In the genomic region with DNA sequence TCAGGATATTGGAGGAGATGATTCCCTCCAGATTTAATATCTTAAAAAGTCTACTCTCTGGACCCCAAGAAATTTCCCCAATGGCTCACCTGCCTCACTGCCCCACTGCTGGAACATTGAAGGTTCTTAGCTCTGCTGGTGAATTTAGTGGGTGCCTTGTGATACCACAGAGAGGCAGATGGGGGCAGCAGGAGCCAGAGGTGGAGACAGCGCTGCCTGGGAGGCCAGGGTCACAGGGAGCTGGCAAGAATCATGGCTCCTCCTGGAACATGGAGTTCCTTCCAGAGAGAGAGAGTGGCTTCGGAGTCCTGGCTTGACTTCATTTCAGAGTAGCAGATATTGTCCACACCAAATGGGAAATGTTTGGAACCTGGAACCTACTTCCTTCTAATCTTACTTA, we compare ENCODE assay signal across 9 cellular contexts.
DNase-seq lines count a peak whose midpoint lies in the region; ATAC-seq and TF ChIP-seq lines count a peak whose summit lies in the region.
"Had no signal": no experiment of that assay in that cellular context is flagged by ENCODE, and none has a peak within 500 bp of the region (broad histone marks: within the 10 kb centered on the region; RNA-seq: fewer than 3 reads in every experiment).

No MANE protein-coding gene starts in this region.

- POLR2A ChIA-PET in CD4-positive, alpha-beta T cell (lab: Charles Lee): interaction anchor here (1.8 kb wide), 1 partner anchor 112 kb away, joined by 6 read pairs; no protein-coding TSS in a partner anchor

- H3K4me3 Mint-ChIP-seq in CD4-positive, alpha-beta T cell: no peak overlapping the region
- H3K4me3 Mint-ChIP-seq in natural killer cell treated with Interleukin-12 subunit alpha and Interleukin-12 subunit beta and Interleukin-15 and Interleukin-18, amount 100 ng/mL, for 72 hours: no peak overlapping the region

- H3K27ac Mint-ChIP-seq in CD4-positive, alpha-beta T cell: no peak overlapping the region
- no peak overlapping the region for H3K27ac Mint-ChIP-seq in natural killer cell treated with Interleukin-12 subunit alpha and Interleukin-12 subunit beta and Interleukin-15 and Interleukin-18, amount 100 ng/mL, for 72 hours

- no peaks in the 10 kb centered on the region for H3K27me3 ChIP-seq in CD4-positive, alpha-beta T cell (ENCODE audit: control insufficient read depth, insufficient read depth, low read length)
- H3K27me3 ChIP-seq: ovary had no signal

- no peak overlapping the region for H3K27ac ChIP-seq in CD4-positive, alpha-beta T cell (ENCODE audit: low read depth, low read length)
- H3K27ac ChIP-seq: ovary had no signal

- no peaks in the 10 kb centered on the region for H3K9me3 Mint-ChIP-seq in CD4-positive, alpha-beta T cell
- H3K9me3 Mint-ChIP-seq in natural killer cell treated with Interleukin-12 subunit alpha and Interleukin-12 subunit beta and Interleukin-15 and Interleukin-18, amount 100 ng/mL, for 72 hours: no peaks in the 10 kb centered on the region

- H3K36me3 Mint-ChIP-seq in CD4-positive, alpha-beta T cell (ENCODE audit: low read depth): no peaks in the 10 kb centered on the region
- no peaks in the 10 kb centered on the region for H3K36me3 Mint-ChIP-seq in natural killer cell treated with Interleukin-12 subunit alpha and Interleukin-12 subunit beta and Interleukin-15 and Interleukin-18, amount 100 ng/mL, for 72 hours

- peak in 4 of 10 experiments; percentile 2 to 24 (median 12) for DNase-seq in CD4-positive, alpha-beta T cell
- DNase-seq in T-helper 9 cell (peak; percentile 5), ecto neural progenitor cell (ENCODE audit: low spot score) (peak; percentile 63), putamen (ENCODE audit: low spot score) (no peak), NCI-H1436 (lab: John Stamatoyannopoulos, UW) (no peak)
- no peak for DNase-seq in natural killer cell treated with Interleukin-12 subunit alpha and Interleukin-12 subunit beta and Interleukin-15 and Interleukin-18, amount 100 ng/mL, for 72 hours (ENCODE audit: low spot score)

- intact Hi-C loops in CD4-positive, alpha-beta T cell (cut with DNase I, micrococcal nuclease): loop anchor here (5.0 to 10.0 kb wide), 2 partner anchors 111 to 544 kb away; no protein-coding TSS in a partner anchor

- peak; percentile 62 for ATAC-seq in CD4-positive, alpha-beta T cell (ENCODE audit: poor library complexity)
- ATAC-seq in GM18909 (IDR thresholded peaks at IDR 0.05; ENCODE audit: poor library complexity, unreplicated experiment) (peak; percentile 91), HG03432 (IDR thresholded peaks at IDR 0.05; ENCODE audit: unreplicated experiment) (peak; percentile 87)
- peak; percentile 56 to 65 for ATAC-seq in natural killer cell treated with Interleukin-12 subunit alpha and Interleukin-12 subunit beta and Interleukin-15 and Interleukin-18, amount 100 ng/mL, for 72 hours

- peak; percentile 46 for TF ChIP-seq CTCF in CD4-positive, alpha-beta T cell (IDR thresholded peaks at IDR 0.05)

- CTCF ChIA-PET in CD4-positive, alpha-beta T cell (lab: Charles Lee): interaction anchor here (0.8 kb wide), 1 partner anchor 294 kb away, joined by 3 read pairs; no protein-coding TSS in a partner anchor

- H3K4me1 Mint-ChIP-seq in CD4-positive, alpha-beta T cell (ENCODE audit: low read depth): peaks cover 11% of the 10 kb centered on the region
- H3K4me1 Mint-ChIP-seq in natural killer cell treated with Interleukin-12 subunit alpha and Interleukin-12 subunit beta and Interleukin-15 and Interleukin-18, amount 100 ng/mL, for 72 hours (ENCODE audit: low read depth in 2 of 2): peaks cover 0 to 10% of the 10 kb centered on the region in 2 donors

- no peaks in the 10 kb centered on the region for H3K9me3 ChIP-seq in CD4-positive, alpha-beta T cell (ENCODE audit: control insufficient read depth, low read length)
- H3K9me3 ChIP-seq: ovary had no signal

- H3K27me3 Mint-ChIP-seq in CD4-positive, alpha-beta T cell: no peaks in the 10 kb centered on the region
- H3K27me3 Mint-ChIP-seq in natural killer cell treated with Interleukin-12 subunit alpha and Interleukin-12 subunit beta and Interleukin-15 and Interleukin-18, amount 100 ng/mL, for 72 hours: peaks cover 7 to 8% of the 10 kb centered on the region in 2 donors

Comparison
In these comparisons a context has a peak if more than half of its experiments do, and no peak if none do; other contexts are left out.
1. DNase-seq: peak in T-helper 9 cell (single experiment) and ecto neural progenitor cell (single experiment); none in natural killer cell treated with Interleukin-12 subunit alpha and Interleukin-12 subunit beta and Interleukin-15 and Interleukin-18, amount 100 ng/mL, for 72 hours (single experiment), putamen (single experiment) and NCI-H1436 (single experiment).
2. Peak in every context shown above with its lines, with median percentiles within 50 percentile points of each other: ATAC-seq.